Comparison of ENCODE assay signal across 9 cellular contexts in the genomic region with DNA sequence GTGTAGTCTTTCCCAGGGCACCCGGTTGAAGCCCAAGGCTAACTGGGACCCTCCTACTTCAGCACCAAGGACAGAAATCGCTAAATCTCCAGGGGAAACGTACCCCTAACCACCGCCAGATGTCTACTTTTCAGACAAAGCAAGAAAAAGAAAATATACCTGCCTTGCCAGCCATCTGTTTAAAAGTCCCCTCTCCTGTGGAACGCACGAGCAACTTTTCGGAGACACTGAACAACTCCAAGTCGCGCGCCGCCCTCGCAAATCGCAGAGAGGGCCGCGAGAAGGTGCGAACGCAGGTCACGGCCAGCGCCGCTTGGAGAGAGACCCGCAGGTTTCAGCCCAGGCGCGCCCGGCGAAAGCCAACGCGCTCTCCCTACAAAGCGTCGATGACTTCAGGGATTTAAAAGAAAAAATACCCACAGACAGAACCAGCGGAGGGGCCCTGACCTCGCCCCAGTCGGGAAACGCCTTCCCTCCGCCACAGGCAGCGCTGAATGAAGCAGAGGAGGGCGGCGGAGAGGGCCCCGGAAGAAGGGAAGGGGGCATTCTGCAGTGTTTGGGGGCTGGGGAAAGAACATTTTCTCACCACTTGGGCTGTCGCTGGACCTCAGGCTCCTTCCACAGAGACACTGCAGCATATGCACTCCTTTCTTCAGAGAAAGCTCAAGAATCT.
A peak's percentile ranks its signal among the peaks of the same experiment; 100 is the strongest.
DNase-seq lines count a peak whose midpoint lies in the region; ATAC-seq and TF ChIP-seq lines count a peak whose summit lies in the region.
"Had no signal": no experiment of that assay in that cellular context is flagged by ENCODE, and none has a peak within 500 bp of the region (broad histone marks: within the 10 kb centered on the region; RNA-seq: fewer than 3 reads in every experiment).

No MANE protein-coding gene starts in this region.

- H3K27me3 Mint-ChIP-seq in WTC11 (ENCODE audit: low read depth) (peaks cover 20% of the 10 kb centered on the region), HFFc6 (ENCODE audit: insufficient read depth) (peaks cover 2% of the 10 kb centered on the region; the same call in 1 of the 2 replicates)

- no peak overlapping the region for H3K27ac ChIP-seq in suprapubic skin
- H3K27ac ChIP-seq: C4-2B had no signal

- H3K4me1 Mint-ChIP-seq in WTC11 (peaks cover 12% of the 10 kb centered on the region), HFFc6 (ENCODE audit: low read depth) (no peaks in the 10 kb centered on the region)

- H3K27me3 ChIP-seq in suprapubic skin: peaks cover 42% of the 10 kb centered on the region

- peaks cover 20% of the 10 kb centered on the region for H3K4me1 ChIP-seq in suprapubic skin

- H3K36me3 Mint-ChIP-seq in WTC11: peaks cover 3% of the 10 kb centered on the region; the same call in 1 of the 2 replicates
- no peaks in the 10 kb centered on the region for H3K36me3 Mint-ChIP-seq in HFFc6 (ENCODE audit: low read depth)

- no peak for TF ChIP-seq POLR2A in suprapubic skin (IDR thresholded peaks at IDR 0.05)

- H3K4me3 Mint-ChIP-seq in WTC11: peak overlapping the region; percentile 85
- H3K4me3 Mint-ChIP-seq in HFFc6: no peak overlapping the region

- DNase-seq in NCI-H524 (lab: John Stamatoyannopoulos, UW) (peak; percentile 46 to 58), NCI-H524 treated with DMSO at 0.1 percent for 48 hours (lab: John Stamatoyannopoulos, UW) (no peak), WTC11 (ENCODE audit: low spot score) (peak; percentile 55), iPS-NIHi11 (ENCODE audit: low spot score) (peak; percentile 74), suprapubic skin (ENCODE audit: low spot score in 2 of 2) (no peak), NCI-H187 treated with DMSO at 0.1 percent for 48 hours (lab: John Stamatoyannopoulos, UW) (no peak), HFFc6 (no peak)
- no peak for DNase-seq in stimulated activated CD4-positive, alpha-beta T cell treated with anti-CD3 and anti-CD28 coated beads, Interleukin-4, amount 100 ng/mL, for 1 hour

- H3K36me3 ChIP-seq in suprapubic skin: no peaks in the 10 kb centered on the region

- CTCF ChIA-PET in WTC11 (lab: Charles Lee): interaction anchor here (1.6 kb wide), 1 partner anchor 289 kb away, joined by 7 read pairs; no protein-coding TSS in a partner anchor

- whole genome bisulfite sequencing in suprapubic skin: 5% methylated on average over 33 of the region's 39 CpGs

- H3K4me3 ChIP-seq in suprapubic skin: peak overlapping the region; percentile 51

- H3K27ac Mint-ChIP-seq in WTC11 (0 out of 2 replicates have a peak overlapping the region, but pooled peaks have one; percentile 59), HFFc6 (no peak overlapping the region)

- TF ChIP-seq CTCF in WTC11 (IDR thresholded peaks at IDR 0.05): no peak
- TF ChIP-seq CTCF in suprapubic skin (IDR thresholded peaks at IDR 0.05): no peak
- TF ChIP-seq CTCF in HFFc6 (IDR thresholded peaks at IDR 0.05): no peak

- POLR2A ChIA-PET in WTC11 (lab: Charles Lee): no interaction called here

- no peak for TF ChIP-seq EP300 in suprapubic skin (IDR thresholded peaks at IDR 0.05)

- peak; percentile 41 for ATAC-seq in WTC11

- no peaks in the 10 kb centered on the region for H3K9me3 ChIP-seq in suprapubic skin

- peaks cover 11% of the 10 kb centered on the region for H3K9me3 Mint-ChIP-seq in WTC11
- H3K9me3 Mint-ChIP-seq in HFFc6: peaks cover 36% of the 10 kb centered on the region

TF ChIP-seq in WTC11, 78 proteins besides CTCF, POLR2A, EP300 and RAD21:
- TF ChIP-seq, protein P1, sequence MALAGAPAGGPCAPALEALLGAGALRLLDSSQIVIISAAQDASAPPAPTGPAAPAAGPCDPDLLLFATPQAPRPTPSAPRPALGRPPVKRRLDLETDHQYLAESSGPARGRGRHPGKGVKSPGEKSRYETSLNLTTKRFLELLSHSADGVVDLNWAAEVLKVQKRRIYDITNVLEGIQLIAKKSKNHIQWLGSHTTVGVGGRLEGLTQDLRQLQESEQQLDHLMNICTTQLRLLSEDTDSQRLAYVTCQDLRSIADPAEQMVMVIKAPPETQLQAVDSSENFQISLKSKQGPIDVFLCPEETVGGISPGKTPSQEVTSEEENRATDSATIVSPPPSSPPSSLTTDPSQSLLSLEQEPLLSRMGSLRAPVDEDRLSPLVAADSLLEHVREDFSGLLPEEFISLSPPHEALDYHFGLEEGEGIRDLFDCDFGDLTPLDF (CRISPR knock-in tag; IDR thresholded peaks at IDR 0.05): no peak
- TF ChIP-seq ZNF219 (CRISPR knock-in tag; IDR thresholded peaks at IDR 0.05; ENCODE audit: borderline replicate concordance): 0 out of 2 replicates have a peak, but pooled peaks have one; percentile 30
- 0 out of 2 replicates have a peak, but pooled peaks have one; percentile 19 for TF ChIP-seq TEAD4 (CRISPR knock-in tag; IDR thresholded peaks at IDR 0.05)
- 0 out of 2 replicates have a peak, but pooled peaks have one; percentile 11 for TF ChIP-seq MYBL2 (CRISPR knock-in tag; IDR thresholded peaks at IDR 0.05)
- peak; percentile 44; the same call in 1 of the 2 replicates for TF ChIP-seq TEAD1 (CRISPR knock-in tag; IDR thresholded peaks at IDR 0.05)
- TF ChIP-seq NR2C2 (CRISPR knock-in tag; IDR thresholded peaks at IDR 0.05): no peak
- TF ChIP-seq SMAD4 (CRISPR knock-in tag; IDR thresholded peaks at IDR 0.05): 0 out of 2 replicates have a peak, but pooled peaks have one; percentile 48
- TF ChIP-seq, protein P2, sequence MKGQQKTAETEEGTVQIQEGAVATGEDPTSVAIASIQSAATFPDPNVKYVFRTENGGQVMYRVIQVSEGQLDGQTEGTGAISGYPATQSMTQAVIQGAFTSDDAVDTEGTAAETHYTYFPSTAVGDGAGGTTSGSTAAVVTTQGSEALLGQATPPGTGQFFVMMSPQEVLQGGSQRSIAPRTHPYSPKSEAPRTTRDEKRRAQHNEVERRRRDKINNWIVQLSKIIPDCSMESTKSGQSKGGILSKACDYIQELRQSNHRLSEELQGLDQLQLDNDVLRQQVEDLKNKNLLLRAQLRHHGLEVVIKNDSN (CRISPR knock-in tag; IDR thresholded peaks at IDR 0.05): peak; percentile 35; the same call in 1 of the 2 replicates
- TF ChIP-seq, protein P3, sequence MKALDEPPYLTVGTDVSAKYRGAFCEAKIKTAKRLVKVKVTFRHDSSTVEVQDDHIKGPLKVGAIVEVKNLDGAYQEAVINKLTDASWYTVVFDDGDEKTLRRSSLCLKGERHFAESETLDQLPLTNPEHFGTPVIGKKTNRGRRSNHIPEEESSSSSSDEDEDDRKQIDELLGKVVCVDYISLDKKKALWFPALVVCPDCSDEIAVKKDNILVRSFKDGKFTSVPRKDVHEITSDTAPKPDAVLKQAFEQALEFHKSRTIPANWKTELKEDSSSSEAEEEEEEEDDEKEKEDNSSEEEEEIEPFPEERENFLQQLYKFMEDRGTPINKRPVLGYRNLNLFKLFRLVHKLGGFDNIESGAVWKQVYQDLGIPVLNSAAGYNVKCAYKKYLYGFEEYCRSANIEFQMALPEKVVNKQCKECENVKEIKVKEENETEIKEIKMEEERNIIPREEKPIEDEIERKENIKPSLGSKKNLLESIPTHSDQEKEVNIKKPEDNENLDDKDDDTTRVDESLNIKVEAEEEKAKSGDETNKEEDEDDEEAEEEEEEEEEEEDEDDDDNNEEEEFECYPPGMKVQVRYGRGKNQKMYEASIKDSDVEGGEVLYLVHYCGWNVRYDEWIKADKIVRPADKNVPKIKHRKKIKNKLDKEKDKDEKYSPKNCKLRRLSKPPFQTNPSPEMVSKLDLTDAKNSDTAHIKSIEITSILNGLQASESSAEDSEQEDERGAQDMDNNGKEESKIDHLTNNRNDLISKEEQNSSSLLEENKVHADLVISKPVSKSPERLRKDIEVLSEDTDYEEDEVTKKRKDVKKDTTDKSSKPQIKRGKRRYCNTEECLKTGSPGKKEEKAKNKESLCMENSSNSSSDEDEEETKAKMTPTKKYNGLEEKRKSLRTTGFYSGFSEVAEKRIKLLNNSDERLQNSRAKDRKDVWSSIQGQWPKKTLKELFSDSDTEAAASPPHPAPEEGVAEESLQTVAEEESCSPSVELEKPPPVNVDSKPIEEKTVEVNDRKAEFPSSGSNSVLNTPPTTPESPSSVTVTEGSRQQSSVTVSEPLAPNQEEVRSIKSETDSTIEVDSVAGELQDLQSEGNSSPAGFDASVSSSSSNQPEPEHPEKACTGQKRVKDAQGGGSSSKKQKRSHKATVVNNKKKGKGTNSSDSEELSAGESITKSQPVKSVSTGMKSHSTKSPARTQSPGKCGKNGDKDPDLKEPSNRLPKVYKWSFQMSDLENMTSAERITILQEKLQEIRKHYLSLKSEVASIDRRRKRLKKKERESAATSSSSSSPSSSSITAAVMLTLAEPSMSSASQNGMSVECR (CRISPR knock-in tag; IDR thresholded peaks at IDR 0.05; ENCODE audit: borderline replicate concordance): peak; percentile 16; the same call in 1 of the 2 replicates
- TF ChIP-seq KAT7 (CRISPR knock-in tag; IDR thresholded peaks at IDR 0.05; ENCODE audit: borderline replicate concordance): peak; percentile 12; the same call in 1 of the 2 replicates

Comparison
In these comparisons a context has a peak if more than half of its experiments do, and no peak if none do; other contexts are left out.
1. DNase-seq: peak in NCI-H524 (2 of 2), WTC11 (single experiment) and iPS-NIHi11 (single experiment); none in NCI-H524 treated with DMSO at 0.1 percent for 48 hours (single experiment), suprapubic skin (0 of 2), stimulated activated CD4-positive, alpha-beta T cell treated with anti-CD3 and anti-CD28 coated beads, Interleukin-4, amount 100 ng/mL, for 1 hour (single experiment), NCI-H187 treated with DMSO at 0.1 percent for 48 hours (single experiment) and HFFc6 (single experiment).